8 cellular contexts compared by ENCODE assay signal in the genomic region with DNA sequence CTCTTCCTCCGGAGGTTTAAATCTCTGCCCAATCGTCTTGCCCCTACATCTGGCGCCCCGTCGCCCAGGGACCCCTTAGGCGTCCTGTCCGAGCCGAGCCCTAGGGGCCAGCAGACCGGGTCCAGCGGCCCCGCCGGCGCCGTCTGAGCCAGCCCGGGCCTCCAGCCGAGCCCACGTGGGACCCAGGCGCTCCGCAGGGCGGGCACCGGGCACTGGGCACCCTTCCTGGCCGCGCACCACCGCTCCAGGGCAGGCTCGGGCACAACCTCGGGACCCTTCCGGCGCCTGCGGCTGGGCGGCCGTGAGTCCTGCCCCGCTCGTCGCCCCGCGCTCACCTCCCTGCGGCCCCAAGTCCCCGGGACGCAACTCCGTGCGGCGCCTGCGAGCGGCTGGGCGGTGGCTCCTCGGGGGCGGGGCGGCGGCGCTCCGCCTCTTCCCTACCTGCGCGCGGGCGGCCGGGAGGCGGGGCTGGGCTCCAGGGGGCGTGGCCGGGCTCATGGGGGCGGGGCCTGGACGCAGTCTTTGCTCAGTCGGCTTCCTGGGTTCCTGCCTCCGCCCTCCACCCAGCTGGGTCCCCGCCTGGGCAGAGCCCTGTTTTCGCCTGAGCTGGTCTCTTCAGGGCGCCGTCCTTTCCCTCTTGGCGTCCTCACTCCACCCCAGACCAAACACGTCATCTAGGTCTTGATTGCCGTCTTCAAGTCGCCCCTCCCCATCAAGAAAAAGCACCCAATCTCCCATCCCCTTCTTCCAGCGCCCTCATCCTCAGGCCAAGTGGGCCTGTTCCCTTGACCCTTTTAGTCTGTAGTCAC. TPM values are rescaled to one million over a fixed set of nuclear protein-coding genes. Genes with fewer than 3 reads are reported as not detected.
DNase-seq lines count a peak whose midpoint lies in the region; TF ChIP-seq lines count a peak whose summit lies in the region.

A gene (minus strand): TSS at position 406 of the 809 bp plus-strand sequence. CDS start 19,899 bp downstream, outside the sequence.

- H3K27ac ChIP-seq in CD8-positive, alpha-beta memory T cell (ENCODE audit: low read depth, low read length) = peak within 1 kb of the TSS; percentile 65
- H3K27ac ChIP-seq in OCI-LY3 (ENCODE audit: low read length) = peak within 1 kb of the TSS; percentile 18; the same call in 1 of the 2 replicates

- H3K36me3 ChIP-seq in CD8-positive, alpha-beta memory T cell (ENCODE audit: insufficient read depth, low read length) = no peaks in the 10 kb centered on the region
- peaks cover 9% of the 10 kb centered on the region for H3K36me3 ChIP-seq in OCI-LY3 (replicated peaks; ENCODE audit: low read depth, low read length)

- H3K4me3 Mint-ChIP-seq in CD8-positive, alpha-beta memory T cell = peak within 1 kb of the TSS; percentile 87 to 98 (median 91)

- no peaks in the 10 kb centered on the region for H3K9me3 Mint-ChIP-seq in CD8-positive, alpha-beta memory T cell

- H4K20me1 ChIP-seq in OCI-LY3 (ENCODE audit: insufficient read depth, low read length) = no peaks in the 10 kb centered on the region

- H3K79me2 ChIP-seq in OCI-LY3 (ENCODE audit: low read length) = peaks cover 40% of the 10 kb centered on the region

- CTCF ChIA-PET in CD8-positive, alpha-beta memory T cell (lab: Charles Lee) = interaction anchor here (0.7 to 3.7 kb wide), 15 partner anchors 8 to 123 kb away, joined by 3 to 19 read pairs (median 5); a partner anchor contains a TSS

- no peaks in the 10 kb centered on the region for H3K27me3 ChIP-seq in CD8-positive, alpha-beta memory T cell (ENCODE audit: insufficient read depth, low read length, poor library complexity, severe bottlenecking)
- no peaks in the 10 kb centered on the region for H3K27me3 ChIP-seq in OCI-LY3 (ENCODE audit: low read depth, low read length)

- peak within 1 kb of the TSS; percentile 85 for H3K4me3 ChIP-seq in CD8-positive, alpha-beta memory T cell (ENCODE audit: low read length)
- peak within 1 kb of the TSS; percentile 84 for H3K4me3 ChIP-seq in OCI-LY3 (ENCODE audit: low read length)

- peaks cover 54% of the 10 kb centered on the region for H3K4me1 ChIP-seq in CD8-positive, alpha-beta memory T cell (ENCODE audit: insufficient read depth, low read length)
- peaks cover 37% of the 10 kb centered on the region for H3K4me1 ChIP-seq in OCI-LY3 (ENCODE audit: low read length)

- no peaks in the 10 kb centered on the region for H3K27me3 Mint-ChIP-seq in CD8-positive, alpha-beta memory T cell

- H3K9me3 ChIP-seq in CD8-positive, alpha-beta memory T cell (ENCODE audit: low read length) = no peaks in the 10 kb centered on the region
- no peaks in the 10 kb centered on the region for H3K9me3 ChIP-seq in OCI-LY3 (ENCODE audit: insufficient read depth, low read length)

- H3K4me1 Mint-ChIP-seq in CD8-positive, alpha-beta memory T cell = peaks cover 40 to 65% (median 46%) of the 10 kb centered on the region in 3 donors

- H3K27ac Mint-ChIP-seq in CD8-positive, alpha-beta memory T cell = peak within 1 kb of the TSS; percentile 96 to 100 (median 98)

- peaks cover 0 to 22% (median 4%) of the 10 kb centered on the region in 3 donors for H3K36me3 Mint-ChIP-seq in CD8-positive, alpha-beta memory T cell

- peak within 1 kb of the TSS; percentile 88 for H3K4me2 ChIP-seq in OCI-LY3 (ENCODE audit: low read length)

- peak within 1 kb of the TSS; percentile 80 for H3K9ac ChIP-seq in OCI-LY3 (ENCODE audit: low read length)

- TF ChIP-seq CTCF in GM20000 (IDR thresholded peaks at IDR 0.05; ENCODE audit: extremely low read depth, missing control alignments) (no peak), OCI-LY3 (IDR thresholded peaks at IDR 0.05; ENCODE audit: low read depth, low read length) (no peak)

- H2AFZ ChIP-seq in OCI-LY3 (ENCODE audit: low read depth, low read length) = peak within 1 kb of the TSS; percentile 42; the same call in 1 of the 2 replicates

- peak; percentile 93 to 96 (median 94) for DNase-seq in CD8-positive, alpha-beta memory T cell
- peak; percentile 97 for DNase-seq in GM20000 (ENCODE audit: low spot score)
- DNase-seq in HUDEP-2 (lab: John Stamatoyannopoulos, UW; ENCODE audit: unreplicated experiment in 76 of 76) = peak in 74 of 76 experiments; percentile 21 to 98 (median 84)
- peak; percentile 96 for DNase-seq in activated T-cell treated with anti-CD3 and anti-CD28 coated beads for 24 hours (ENCODE audit: low read depth)
- DNase-seq in epidermal melanocyte (ENCODE audit: insufficient read length, low spot score) = peak; percentile 84
- peak; percentile 94 for DNase-seq in mucosa of gallbladder (ENCODE audit: low spot score)
- peak; percentile 89 for DNase-seq in stimulated activated CD8-positive, alpha-beta memory T cell treated with anti-CD3 and anti-CD28 coated beads, Interleukin-4, amount 100 ng/mL, for 24 hours (ENCODE audit: low read depth)

- POLR2A ChIA-PET in CD8-positive, alpha-beta memory T cell (lab: Charles Lee) = interaction anchor here (0.6 to 1.6 kb wide), 9 partner anchors 8 to 1457 kb away, joined by 3 to 9 read pairs (median 3); a partner anchor contains a TSS

RNA-seq across cellular contexts. Expression of the gene that starts here (rescaled TPM):
- 10 to 100 TPM; 38.2 to 42.5 TPM for total RNA-seq in CD8-positive, alpha-beta memory T cell
- 38.4 TPM for polyA plus RNA-seq in CD8-positive, alpha-beta memory T cell
- 48.8 TPM for total RNA-seq in mucosa of gallbladder

Comparison
In these comparisons a context has a peak if more than half of its experiments do, and no peak if none do; other contexts are left out.
1. Peak in every context shown above with its lines: DNase-seq, H3K4me3 ChIP-seq and H3K27ac ChIP-seq.